ENCODE assay signal across 8 cellular contexts in genomic region chr17:66190738-66191606, GRCh38. TPM values are rescaled to one million over a fixed set of nuclear protein-coding genes. Genes with fewer than 3 reads are reported as not detected.
DNase-seq lines count a peak whose midpoint lies in the region; ATAC-seq and TF ChIP-seq lines count a peak whose summit lies in the region.

No MANE protein-coding gene starts in this region.

- ATAC-seq in GM18907 (IDR thresholded peaks at IDR 0.05; ENCODE audit: unreplicated experiment) (peak; percentile 6), HG03045 (IDR thresholded peaks at IDR 0.05; ENCODE audit: unreplicated experiment) (no peak)

- H3K4me3 ChIP-seq in endocrine pancreas (ENCODE audit: control insufficient read depth, insufficient read depth, low read length) (peak overlapping the region; percentile 71), muscle layer of duodenum (ENCODE audit: low read depth in 1 of 2, low read length in 2 of 2) (peak overlapping the region; percentile 75 to 86)

- peaks cover 5% of the 10 kb centered on the region for H3K4me1 ChIP-seq in endocrine pancreas (ENCODE audit: control insufficient read depth, insufficient read depth, low read length)
- H3K4me1 ChIP-seq in muscle layer of duodenum (ENCODE audit: control insufficient read depth in 1 of 2, insufficient read depth in 2 of 2, low read length in 2 of 2), result peaks cover 0 to 13% of the 10 kb centered on the region in 2 donors

- no peaks in the 10 kb centered on the region for H3K36me3 ChIP-seq in endocrine pancreas (ENCODE audit: control insufficient read depth, insufficient read depth, low read length)
- no peaks in the 10 kb centered on the region for H3K36me3 ChIP-seq in muscle layer of duodenum (ENCODE audit: control insufficient read depth in 1 of 2, insufficient read depth in 2 of 2, low read length in 2 of 2)

- no peaks in the 10 kb centered on the region for H3K9me3 ChIP-seq in endocrine pancreas (ENCODE audit: control insufficient read depth, low read length)
- no peaks in the 10 kb centered on the region for H3K9me3 ChIP-seq in muscle layer of duodenum (ENCODE audit: control insufficient read depth in 1 of 2, low read length in 2 of 2)

- H3K27ac ChIP-seq in muscle layer of duodenum (ENCODE audit: low read length), result no peak overlapping the region

- no peaks in the 10 kb centered on the region for H3K27me3 ChIP-seq in endocrine pancreas (ENCODE audit: control insufficient read depth, insufficient read depth, low read length)
- H3K27me3 ChIP-seq in muscle layer of duodenum (ENCODE audit: low read depth, low read length), result no peaks in the 10 kb centered on the region

- peak overlapping the region; percentile 74 for H3K9ac ChIP-seq in endocrine pancreas (ENCODE audit: control insufficient read depth, insufficient read depth, low read length)

- DNase-seq in NOMO-1 treated with DMSO at 0.1 percent for 48 hours (lab: John Stamatoyannopoulos, UW; ENCODE audit: unreplicated experiment) (no peak), putamen (ENCODE audit: low spot score) (no peak), H4 (ENCODE audit: low spot score) (no peak)

TF ChIP-seq in PFSK-1, 5 proteins besides CTCF, POLR2A, EP300 and RAD21:
- TF ChIP-seq POLR2AphosphoS5 (IDR thresholded peaks at IDR 0.05; ENCODE audit: low read depth, low read length), result no peak
- no peak for TF ChIP-seq TAF1 (IDR thresholded peaks at IDR 0.05; ENCODE audit: borderline replicate concordance, insufficient read depth, low read length)
- TF ChIP-seq SIN3A (IDR thresholded peaks at IDR 0.05; ENCODE audit: borderline replicate concordance, insufficient read depth, low read length), result peak; percentile 85; the same call in 1 of the 2 replicates
- TF ChIP-seq REST (IDR thresholded peaks at IDR 0.05; ENCODE audit: insufficient read depth in 1 of 2, low read depth in 2 of 2, low read length in 2 of 2), result peak in 1 of 2 experiments; percentile 55; a peak in 1 of 4 replicates
- TF ChIP-seq FOXP2 (optimal IDR thresholded peaks at IDR 0.05; ENCODE audit: borderline replicate concordance, extremely low read depth, extremely low read length, insufficient read depth), result no peak

RNA-seq across cellular contexts. Expression of gene CEP112, which starts 1.0 kb away (rescaled TPM):
- 4.8 TPM for polyA plus RNA-seq in PFSK-1 (2012; ENCODE audit: insufficient read length, low read depth)
- total RNA-seq in H4 (2014; rRNA removed; shearing (Covaris generic)), result 3.0 and 13.2 TPM in 2 replicates

RNA-seq across cellular contexts. Expression of gene APOH, which starts 38.2 kb away (rescaled TPM):
- polyA plus RNA-seq in PFSK-1 (2012; ENCODE audit: insufficient read length, low read depth), result not detected
- total RNA-seq in H4 (2014; rRNA removed; shearing (Covaris generic)), result not detected in 2 replicates
